Comparison of ENCODE assay signal across 30 cellular contexts in genomic region chr2:83085869-83086268, GRCh38.
A peak's percentile ranks its signal among the peaks of the same experiment; 100 is the strongest.
DNase-seq lines count a peak whose midpoint lies in the region; ATAC-seq, FAIRE-seq and TF ChIP-seq lines count a peak whose summit lies in the region.
"Had no signal": no experiment of that assay in that cellular context is flagged by ENCODE, and none has a peak within 500 bp of the region (broad histone marks: within the 10 kb centered on the region; RNA-seq: fewer than 3 reads in every experiment).

No MANE protein-coding gene starts in this region.

- H3K27me3 ChIP-seq in HepG2 (ENCODE audit: control insufficient read depth in 1 of 2, insufficient read depth in 2 of 2, low read length in 2 of 2) = no peaks in the 10 kb centered on the region; a peak in 1 of 5 replicates
- no peaks in the 10 kb centered on the region for H3K27me3 ChIP-seq in right lobe of liver
- no peaks in the 10 kb centered on the region for H3K27me3 ChIP-seq in left lung
- H3K27me3 ChIP-seq: BE2C; BLaER1; BLaER1 treated with 17β-estradiol and CSF1 and Interleukin-3, amounts not matched to agents 10 nM and 100 nM had no signal

- no peak for TF ChIP-seq POLR2A in HepG2 (IDR thresholded peaks at IDR 0.05; ENCODE audit: insufficient read depth in 1 of 2, low read depth in 2 of 2, low read length in 2 of 2)
- TF ChIP-seq POLR2A in right lobe of liver (IDR thresholded peaks at IDR 0.05) = no peak

- no peak overlapping the region for H3K4me2 ChIP-seq in HepG2 (ENCODE audit: low read depth, low read length)
- H3K4me2 ChIP-seq: A549; BLaER1; BLaER1 treated with 17β-estradiol and CSF1 and Interleukin-3, amounts not matched to agents 10 nM and 100 nM had no signal

- TF ChIP-seq CTCF in HepG2 (CRISPR knock-in tag; IDR thresholded peaks at IDR 0.05) = no peak
- no peak for TF ChIP-seq CTCF in right lobe of liver (IDR thresholded peaks at IDR 0.05)
- no peak for TF ChIP-seq CTCF in 22Rv1 (IDR thresholded peaks at IDR 0.05)
- TF ChIP-seq CTCF in left lung (IDR thresholded peaks at IDR 0.05) = no peak

- H3K27ac ChIP-seq in HepG2 (ENCODE audit: extremely low read length, insufficient read depth, low read length) (no peak overlapping the region), right lobe of liver (no peak overlapping the region), 22Rv1 (peak overlapping the region; percentile 62), left lung (no peak overlapping the region)
- H3K27ac ChIP-seq: A549; BLaER1; BLaER1 treated with 17β-estradiol and CSF1 and Interleukin-3, amounts not matched to agents 10 nM and 100 nM; C4-2B had no signal

- DNase-seq in HepG2 (ENCODE audit: low spot score) = no peak
- DNase-seq in right lobe of liver = no peak
- no peak for DNase-seq in left lung
- DNase-seq: 8988T; ACHN; AML-193; BE2C; C1 segment of cervical spinal cord; Caco-2; Calu3; CD4-positive, alpha-beta memory T cell; CD4-positive, alpha-beta T cell; CD4-positive, CD25-positive, alpha-beta regulatory T cell; CD8-positive, alpha-beta memory T cell; CD8-positive, alpha-beta T cell; COR-L47; DMS 273 treated with DMSO at 0.1 percent for 48 hours; DMS153; DMS53; DMS79; DMS79 treated with DMSO at 0.1 percent for 48 hours; DND-41; EL had no signal

- POLR2A ChIA-PET in HepG2 (lab: Yijun Ruan, JAX) = no interaction called here

- no peak for TF ChIP-seq RAD21 in HepG2 (CRISPR knock-in tag; IDR thresholded peaks at IDR 0.05)

- H3K9me3 ChIP-seq in HepG2 (ENCODE audit: low read length) = peaks cover 51% of the 10 kb centered on the region
- no peaks in the 10 kb centered on the region for H3K9me3 ChIP-seq in right lobe of liver
- H3K9me3 ChIP-seq in left lung = no peaks in the 10 kb centered on the region
- H3K9me3 ChIP-seq: BE2C; BLaER1; BLaER1 treated with 17β-estradiol and CSF1 and Interleukin-3, amounts not matched to agents 10 nM and 100 nM had no signal

- H3K36me3 ChIP-seq in HepG2 (replicated peaks in 1 of 2; ENCODE audit: control insufficient read depth in 1 of 2, insufficient read depth in 2 of 2, low read length in 2 of 2) = no peaks in the 10 kb centered on the region
- H3K36me3 ChIP-seq in right lobe of liver = no peaks in the 10 kb centered on the region
- no peaks in the 10 kb centered on the region for H3K36me3 ChIP-seq in left lung
- H3K36me3 ChIP-seq: BE2C; BLaER1; BLaER1 treated with 17β-estradiol and CSF1 and Interleukin-3, amounts not matched to agents 10 nM and 100 nM had no signal

- H2AFZ ChIP-seq in HepG2 (ENCODE audit: low read length) = no peak overlapping the region

- no peak for ATAC-seq in HepG2
- no peak for ATAC-seq in right lobe of liver
- ATAC-seq in left lung = no peak
- ATAC-seq: A549; CD8-positive, alpha-beta T cell had no signal

- no peak for TF ChIP-seq EP300 in HepG2 (IDR thresholded peaks at IDR 0.05; ENCODE audit: low read depth in 2 of 2, low read length in 2 of 2)
- TF ChIP-seq EP300 in HepG2 (CRISPR knock-in tag; IDR thresholded peaks at IDR 0.05; ENCODE audit: borderline replicate concordance) = no peak

- no peaks in the 10 kb centered on the region for H4K20me1 ChIP-seq in HepG2 (ENCODE audit: insufficient read depth, low read length)
- H4K20me1 ChIP-seq: BLaER1; BLaER1 treated with 17β-estradiol and CSF1 and Interleukin-3, amounts not matched to agents 10 nM and 100 nM had no signal

- H3K9ac ChIP-seq in HepG2 (ENCODE audit: insufficient read depth, low read depth, low read length) = no peak overlapping the region
- H3K9ac ChIP-seq: BLaER1; BLaER1 treated with 17β-estradiol and CSF1 and Interleukin-3, amounts not matched to agents 10 nM and 100 nM had no signal

- peaks cover 21% of the 10 kb centered on the region for H3K4me1 ChIP-seq in HepG2 (ENCODE audit: insufficient read depth, low read length)
- H3K4me1 ChIP-seq in right lobe of liver = no peaks in the 10 kb centered on the region
- H3K4me1 ChIP-seq in left lung = no peaks in the 10 kb centered on the region
- H3K4me1 ChIP-seq: A549; BE2C; BLaER1; BLaER1 treated with 17β-estradiol and CSF1 and Interleukin-3, amounts not matched to agents 10 nM and 100 nM had no signal

- WGBS in HepG2 (ENCODE audit: low lambda C conversion rate) = 72% methylated on average over 2 of the region's 2 CpGs
- 82% methylated on average over 2 of the region's 2 CpGs for WGBS in right lobe of liver (ENCODE audit: insufficient coverage, low coverage, low lambda C conversion rate, missing lambda C conversion rate)

- no peak for FAIRE-seq in HepG2 (lab: Jason Lieb, UNC)
- FAIRE-seq: A204.1, A549, D721Med had no signal

- in situ Hi-C loops in HepG2 (cut with HindIII; ENCODE audit: extremely low pct_ligation_motif_present, low pct_unique_long_range_greater_than_20kb) = no loop called here

- no TSS peak for BruUV-seq in HepG2 (replicated peaks; lab: Mats Ljungman, UMichigan)

- H3K4me3 ChIP-seq in HepG2 (replicated peaks in 1 of 3; ENCODE audit: insufficient read depth in 1 of 3, low read depth in 2 of 3, low read length in 3 of 3) = no peak overlapping the region
- no peak overlapping the region for H3K4me3 ChIP-seq in right lobe of liver
- no peak overlapping the region for H3K4me3 ChIP-seq in left lung
- H3K4me3 ChIP-seq: A549; BLaER1; BLaER1 treated with 17β-estradiol and CSF1 and Interleukin-3, amounts not matched to agents 10 nM and 100 nM had no signal

- intact Hi-C loops in HepG2 (cut with micrococcal nuclease; ENCODE audit: unreplicated experiment) = no loop called here
- intact Hi-C loops in right lobe of liver (cut with DNase I) = no loop called here
- intact Hi-C loops in left lung (cut with DNase I) = no loop called here

- CTCF ChIA-PET in HepG2 (lab: Yijun Ruan, JAX; ENCODE audit: low intra/inter-chr PET ratio, low total read pairs) = no interaction called here

- H3K79me2 ChIP-seq in HepG2 (ENCODE audit: insufficient read depth, low read length) = no peaks in the 10 kb centered on the region

TF ChIP-seq in HepG2, 621 proteins besides CTCF, POLR2A, EP300 and RAD21:
- TF ChIP-seq YEATS2 (CRISPR knock-in tag; IDR thresholded peaks at IDR 0.05; ENCODE audit: borderline replicate concordance) (no peak), PCBP1 (IDR thresholded peaks at IDR 0.05; ENCODE audit: borderline replicate concordance, low read depth, low read length) (0 out of 2 replicates have a peak, but pooled peaks have one; percentile 53), ZBTB39 (CRISPR knock-in tag; IDR thresholded peaks at IDR 0.05) (no peak), RBM22 (optimal IDR thresholded peaks at IDR 0.05; ENCODE audit: low read length) (no peak), SMC3 (IDR thresholded peaks at IDR 0.05; ENCODE audit: low read length) (no peak), SIX1 (CRISPR knock-in tag; IDR thresholded peaks at IDR 0.05; ENCODE audit: borderline replicate concordance) (no peak), ZNF563 (CRISPR knock-in tag; IDR thresholded peaks at IDR 0.05) (no peak), MTERF4 (CRISPR knock-in tag; IDR thresholded peaks at IDR 0.05) (no peak), TFDP1 (CRISPR knock-in tag; IDR thresholded peaks at IDR 0.05; ENCODE audit: borderline replicate concordance) (no peak), ZNF777 (CRISPR knock-in tag; IDR thresholded peaks at IDR 0.05) (no peak), HNRNPK (IDR thresholded peaks at IDR 0.05; ENCODE audit: low read depth, low read length, poor library complexity, severe bottlenecking) (peak; percentile 93)
